In genomic region chr7:27162930-27163775, GRCh38 we compare ENCODE assay signal across 12 cellular contexts. TPM values are rescaled to one million over a fixed set of nuclear protein-coding genes. Genes with fewer than 3 reads are reported as not detected.
DNase-seq lines count a peak whose midpoint lies in the region; ATAC-seq and TF ChIP-seq lines count a peak whose summit lies in the region.
"Had no signal": no experiment of that assay in that cellular context is flagged by ENCODE, and none has a peak within 500 bp of the region (broad histone marks: within the 10 kb centered on the region; RNA-seq: fewer than 3 reads in every experiment).

No MANE protein-coding gene starts in this region.

- peak overlapping the region; percentile 90 for H3K9ac ChIP-seq in PC-3 (ENCODE audit: low read length)
- peak overlapping the region; percentile 97 for H3K9ac ChIP-seq in skeletal muscle satellite cell (ENCODE audit: low read depth, low read length)
- H3K9ac ChIP-seq: KMS-11 had no signal

- CTCF ChIA-PET in PC-3 (lab: Charles Lee) = interaction anchor here (0.6 to 1.0 kb wide), 3 partner anchors 40 to 480 kb away, joined by 3 to 5 read pairs (median 3); no protein-coding TSS in a partner anchor

- H3K36me3 ChIP-seq in PC-3 (ENCODE audit: low read depth, low read length) = peaks cover 23% of the 10 kb centered on the region
- H3K36me3 ChIP-seq in skeletal muscle satellite cell (ENCODE audit: insufficient read depth, low read length) = peaks cover 9% of the 10 kb centered on the region
- H3K36me3 ChIP-seq: thoracic aorta had no signal

- peak overlapping the region; percentile 84 for H3K4me3 ChIP-seq in PC-3 (ENCODE audit: low read length)
- H3K4me3 ChIP-seq in skeletal muscle satellite cell (ENCODE audit: low read length) = peak overlapping the region; percentile 88

- intact Hi-C loops in PC-3 (cut with micrococcal nuclease) = loop anchor here (5.0 kb wide), 4 partner anchors 496 to 1271 kb away; no protein-coding TSS in a partner anchor

- H3K9me3 ChIP-seq in PC-3 (ENCODE audit: low read length) (no peaks in the 10 kb centered on the region), skeletal muscle satellite cell (replicated peaks; ENCODE audit: low read length) (no peaks in the 10 kb centered on the region)
- H3K9me3 ChIP-seq: thoracic aorta had no signal

- H3K4me2 ChIP-seq in PC-3 (ENCODE audit: low read length) (peak overlapping the region; percentile 93), skeletal muscle satellite cell (ENCODE audit: low read length) (peak overlapping the region; percentile 98)
- H3K4me2 ChIP-seq: KMS-11 had no signal

- TF ChIP-seq CTCF in PC-3 (conservative IDR thresholded peaks at IDR 0.05; ENCODE audit: low read depth, low read length) = no peak

- POLR2A ChIA-PET in PC-3 (lab: Charles Lee; ENCODE audit: unreplicated experiment) = interaction anchor here (0.5 to 0.9 kb wide), 8 partner anchors 10 to 1307 kb away, joined by 3 to 9 read pairs (median 4); no protein-coding TSS in a partner anchor

- H3K27ac ChIP-seq in PC-3 (ENCODE audit: low read length) = peak overlapping the region; percentile 97
- H3K27ac ChIP-seq: 22Rv1, KMS-11, thoracic aorta had no signal

- peaks cover 20% of the 10 kb centered on the region for H4K20me1 ChIP-seq in PC-3 (ENCODE audit: low read length)

- BruUV-seq in PC-3 (replicated peaks; lab: Mats Ljungman, UMichigan) = no TSS peak

- peaks cover 5% of the 10 kb centered on the region for H3F3A ChIP-seq in PC-3 (ENCODE audit: low read length, unreplicated experiment)

- no peak overlapping the region for H2AFZ ChIP-seq in PC-3 (ENCODE audit: low read length)

- no peaks in the 10 kb centered on the region for H3K9me2 ChIP-seq in PC-3 (replicated peaks; ENCODE audit: low read length)

- peak; percentile 58 for DNase-seq in DMS 273 (lab: John Stamatoyannopoulos, UW; ENCODE audit: unreplicated experiment)
- DNase-seq in DMS 273 treated with DMSO at 0.1 percent for 48 hours (lab: John Stamatoyannopoulos, UW) = no peak
- peak; percentile 21 for DNase-seq in PC-3
- DNase-seq in islet precursor cell = peak; percentile 39
- DNase-seq in COR-L47 (lab: John Stamatoyannopoulos, UW) = no peak
- no peak for DNase-seq in OCI-M1 (lab: John Stamatoyannopoulos, UW)
- DNase-seq: NCI-H446 had no signal

- ATAC-seq in PC-3 = no peak
- no peak for ATAC-seq in GM21381 (IDR thresholded peaks at IDR 0.05; ENCODE audit: unreplicated experiment)

- H3K4me1 ChIP-seq in PC-3 (ENCODE audit: insufficient read depth, low read length) (peaks cover 25% of the 10 kb centered on the region), skeletal muscle satellite cell (ENCODE audit: control insufficient read depth, insufficient read depth, low read length) (peaks cover 38% of the 10 kb centered on the region)

- H3K27me3 ChIP-seq in PC-3 (ENCODE audit: low read length) = no peaks in the 10 kb centered on the region
- no peaks in the 10 kb centered on the region for H3K27me3 ChIP-seq in skeletal muscle satellite cell (ENCODE audit: control insufficient read depth, insufficient read depth, low read length)

- H3K79me2 ChIP-seq in PC-3 (ENCODE audit: low read length) = peaks cover 69% of the 10 kb centered on the region

RNA-seq across cellular contexts. Expression of gene HOXA9, which starts 2.2 kb away (rescaled TPM):
- 69.0 and 85.3 TPM in 2 replicates for total RNA-seq in PC-3 (2014; rRNA removed)
- 14.6 and 20.3 TPM in 2 replicates for total RNA-seq in skeletal muscle satellite cell (2012; rRNA removed)
- total RNA-seq: thoracic aorta had no signal

RNA-seq across cellular contexts. Expression of gene HOXA7, which starts 6.7 kb away (rescaled TPM):
- 2.6 and 2.8 TPM in 2 replicates for total RNA-seq in PC-3 (2014; rRNA removed)
- total RNA-seq in skeletal muscle satellite cell (2012; rRNA removed) = 2.0 and 2.8 TPM in 2 replicates

RNA-seq across cellular contexts. Expression of gene HOXA3, which starts 10.8 kb away (rescaled TPM):
- total RNA-seq in PC-3 (2014; rRNA removed) = 4.5 and 13.8 TPM in 2 replicates
- 2.0 and 3.3 TPM in 2 replicates for total RNA-seq in skeletal muscle satellite cell (2012; rRNA removed)

RNA-seq across cellular contexts. Expression of gene HOXA10, which starts 11.0 kb away (rescaled TPM):
- 36.0 and 46.1 TPM in 2 replicates for total RNA-seq in PC-3 (2014; rRNA removed)
- total RNA-seq in skeletal muscle satellite cell (2012; rRNA removed) = 8.5 and 9.4 TPM in 2 replicates

RNA-seq across cellular contexts. Expression of gene HOXA6, which starts 15.6 kb away (rescaled TPM):
- total RNA-seq in PC-3 (2014; rRNA removed) = 6.9 and 8.3 TPM in 2 replicates
- total RNA-seq in skeletal muscle satellite cell (2012; rRNA removed) = 5.6 and 8.7 TPM in 2 replicates
- total RNA-seq: thoracic aorta had no signal

Comparison
In these comparisons a context has a peak if more than half of its experiments do, and no peak if none do; other contexts are left out.
1. DNase-seq: peak in DMS 273 (single experiment), PC-3 (single experiment) and islet precursor cell (single experiment); none in DMS 273 treated with DMSO at 0.1 percent for 48 hours (single experiment), COR-L47 (single experiment) and OCI-M1 (single experiment).